In the genomic region with DNA sequence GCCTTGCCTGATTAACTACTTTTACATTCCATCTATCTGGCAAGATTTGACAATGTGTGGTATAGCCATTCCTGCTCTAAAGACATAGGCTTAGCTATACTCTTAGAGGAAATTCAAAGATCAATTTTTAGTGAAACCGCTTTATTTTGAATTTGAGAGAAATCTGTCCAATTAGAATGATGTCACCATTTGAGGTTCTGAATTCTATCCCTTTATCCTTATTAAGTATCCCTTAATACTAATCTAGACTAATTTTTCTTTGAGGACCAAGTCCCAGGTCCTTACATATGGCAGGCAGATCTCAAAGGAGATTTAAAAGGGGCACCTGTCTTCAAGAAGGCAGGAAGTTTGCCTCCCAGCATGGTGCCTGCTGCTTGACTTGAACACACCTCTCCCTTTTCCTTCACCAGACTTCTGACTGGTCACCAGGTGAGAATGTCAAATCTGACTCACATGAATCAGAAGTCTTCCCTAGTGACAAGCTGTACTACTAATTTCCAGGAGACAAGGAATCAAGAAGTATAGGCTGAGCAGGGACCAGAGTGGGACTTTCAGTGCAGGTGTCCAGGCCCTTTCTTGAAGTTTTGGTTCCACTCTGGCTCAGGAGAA, we compare ENCODE assay signal across 2 cellular contexts.
TF ChIP-seq lines count a peak whose summit lies in the region.

No MANE protein-coding gene starts in this region.

TF ChIP-seq in HepG2, 621 proteins besides CTCF, POLR2A, EP300 and RAD21:
- no peak for TF ChIP-seq ZNF235 (CRISPR knock-in tag; IDR thresholded peaks at IDR 0.05; ENCODE audit: borderline replicate concordance)
- no peak for TF ChIP-seq ZNF484 (CRISPR knock-in tag; IDR thresholded peaks at IDR 0.05; ENCODE audit: borderline replicate concordance, low read depth)
- no peak for TF ChIP-seq POLR2AphosphoS5 (IDR thresholded peaks at IDR 0.05; ENCODE audit: low read depth, low read length)
- TF ChIP-seq, protein P1, sequence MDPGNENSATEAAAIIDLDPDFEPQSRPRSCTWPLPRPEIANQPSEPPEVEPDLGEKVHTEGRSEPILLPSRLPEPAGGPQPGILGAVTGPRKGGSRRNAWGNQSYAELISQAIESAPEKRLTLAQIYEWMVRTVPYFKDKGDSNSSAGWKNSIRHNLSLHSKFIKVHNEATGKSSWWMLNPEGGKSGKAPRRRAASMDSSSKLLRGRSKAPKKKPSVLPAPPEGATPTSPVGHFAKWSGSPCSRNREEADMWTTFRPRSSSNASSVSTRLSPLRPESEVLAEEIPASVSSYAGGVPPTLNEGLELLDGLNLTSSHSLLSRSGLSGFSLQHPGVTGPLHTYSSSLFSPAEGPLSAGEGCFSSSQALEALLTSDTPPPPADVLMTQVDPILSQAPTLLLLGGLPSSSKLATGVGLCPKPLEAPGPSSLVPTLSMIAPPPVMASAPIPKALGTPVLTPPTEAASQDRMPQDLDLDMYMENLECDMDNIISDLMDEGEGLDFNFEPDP (CRISPR knock-in tag; conservative IDR thresholded peaks at IDR 0.05), result no peak
- TF ChIP-seq MAFK (conservative IDR thresholded peaks at IDR 0.05 in 1 of 2, IDR thresholded peaks at IDR 0.05 in 1 of 2; ENCODE audit: low read length in 2 of 2), result no peak
- TF ChIP-seq ATF7 (IDR thresholded peaks at IDR 0.05), result peak; percentile 66
- no peak for TF ChIP-seq ATF7 (CRISPR knock-in tag; IDR thresholded peaks at IDR 0.05)
- TF ChIP-seq, protein P2, sequence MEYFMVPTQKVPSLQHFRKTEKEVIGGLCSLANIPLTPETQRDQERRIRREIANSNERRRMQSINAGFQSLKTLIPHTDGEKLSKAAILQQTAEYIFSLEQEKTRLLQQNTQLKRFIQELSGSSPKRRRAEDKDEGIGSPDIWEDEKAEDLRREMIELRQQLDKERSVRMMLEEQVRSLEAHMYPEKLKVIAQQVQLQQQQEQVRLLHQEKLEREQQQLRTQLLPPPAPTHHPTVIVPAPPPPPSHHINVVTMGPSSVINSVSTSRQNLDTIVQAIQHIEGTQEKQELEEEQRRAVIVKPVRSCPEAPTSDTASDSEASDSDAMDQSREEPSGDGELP (IDR thresholded peaks at IDR 0.05; ENCODE audit: borderline replicate concordance, low read depth), result no peak

TF ChIP-seq in SK-N-SH treated with all-trans-retinoic acid at 6 μM for 48 hours, 23 proteins besides CTCF, POLR2A, EP300 and RAD21:
- TF ChIP-seq, protein P3, sequence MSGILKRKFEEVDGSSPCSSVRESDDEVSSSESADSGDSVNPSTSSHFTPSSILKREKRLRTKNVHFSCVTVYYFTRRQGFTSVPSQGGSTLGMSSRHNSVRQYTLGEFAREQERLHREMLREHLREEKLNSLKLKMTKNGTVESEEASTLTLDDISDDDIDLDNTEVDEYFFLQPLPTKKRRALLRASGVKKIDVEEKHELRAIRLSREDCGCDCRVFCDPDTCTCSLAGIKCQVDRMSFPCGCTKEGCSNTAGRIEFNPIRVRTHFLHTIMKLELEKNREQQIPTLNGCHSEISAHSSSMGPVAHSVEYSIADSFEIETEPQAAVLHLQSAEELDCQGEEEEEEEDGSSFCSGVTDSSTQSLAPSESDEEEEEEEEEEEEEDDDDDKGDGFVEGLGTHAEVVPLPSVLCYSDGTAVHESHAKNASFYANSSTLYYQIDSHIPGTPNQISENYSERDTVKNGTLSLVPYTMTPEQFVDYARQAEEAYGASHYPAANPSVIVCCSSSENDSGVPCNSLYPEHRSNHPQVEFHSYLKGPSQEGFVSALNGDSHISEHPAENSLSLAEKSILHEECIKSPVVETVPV (CRISPR knock-in tag; IDR thresholded peaks at IDR 0.05), result no peak
- TF ChIP-seq TOX (CRISPR knock-in tag; IDR thresholded peaks at IDR 0.05; ENCODE audit: borderline replicate concordance) (no peak), PPARA (CRISPR knock-in tag; IDR thresholded peaks at IDR 0.05; ENCODE audit: borderline replicate concordance) (no peak), ZFP30 (CRISPR knock-in tag; IDR thresholded peaks at IDR 0.05) (no peak), ZC3H10 (CRISPR knock-in tag; IDR thresholded peaks at IDR 0.05) (no peak), OSR1 (CRISPR knock-in tag; IDR thresholded peaks at IDR 0.05) (no peak), SNAI2 (CRISPR knock-in tag; IDR thresholded peaks at IDR 0.05) (no peak)
- TF ChIP-seq, protein P4, sequence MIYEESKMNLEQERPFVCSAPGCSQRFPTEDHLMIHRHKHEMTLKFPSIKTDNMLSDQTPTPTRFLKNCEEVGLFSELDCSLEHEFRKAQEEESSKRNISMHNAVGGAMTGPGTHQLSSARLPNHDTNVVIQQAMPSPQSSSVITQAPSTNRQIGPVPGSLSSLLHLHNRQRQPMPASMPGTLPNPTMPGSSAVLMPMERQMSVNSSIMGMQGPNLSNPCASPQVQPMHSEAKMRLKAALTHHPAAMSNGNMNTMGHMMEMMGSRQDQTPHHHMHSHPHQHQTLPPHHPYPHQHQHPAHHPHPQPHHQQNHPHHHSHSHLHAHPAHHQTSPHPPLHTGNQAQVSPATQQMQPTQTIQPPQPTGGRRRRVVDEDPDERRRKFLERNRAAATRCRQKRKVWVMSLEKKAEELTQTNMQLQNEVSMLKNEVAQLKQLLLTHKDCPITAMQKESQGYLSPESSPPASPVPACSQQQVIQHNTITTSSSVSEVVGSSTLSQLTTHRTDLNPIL (CRISPR knock-in tag; IDR thresholded peaks at IDR 0.05; ENCODE audit: low read depth), result no peak
- TF ChIP-seq, protein P5, sequence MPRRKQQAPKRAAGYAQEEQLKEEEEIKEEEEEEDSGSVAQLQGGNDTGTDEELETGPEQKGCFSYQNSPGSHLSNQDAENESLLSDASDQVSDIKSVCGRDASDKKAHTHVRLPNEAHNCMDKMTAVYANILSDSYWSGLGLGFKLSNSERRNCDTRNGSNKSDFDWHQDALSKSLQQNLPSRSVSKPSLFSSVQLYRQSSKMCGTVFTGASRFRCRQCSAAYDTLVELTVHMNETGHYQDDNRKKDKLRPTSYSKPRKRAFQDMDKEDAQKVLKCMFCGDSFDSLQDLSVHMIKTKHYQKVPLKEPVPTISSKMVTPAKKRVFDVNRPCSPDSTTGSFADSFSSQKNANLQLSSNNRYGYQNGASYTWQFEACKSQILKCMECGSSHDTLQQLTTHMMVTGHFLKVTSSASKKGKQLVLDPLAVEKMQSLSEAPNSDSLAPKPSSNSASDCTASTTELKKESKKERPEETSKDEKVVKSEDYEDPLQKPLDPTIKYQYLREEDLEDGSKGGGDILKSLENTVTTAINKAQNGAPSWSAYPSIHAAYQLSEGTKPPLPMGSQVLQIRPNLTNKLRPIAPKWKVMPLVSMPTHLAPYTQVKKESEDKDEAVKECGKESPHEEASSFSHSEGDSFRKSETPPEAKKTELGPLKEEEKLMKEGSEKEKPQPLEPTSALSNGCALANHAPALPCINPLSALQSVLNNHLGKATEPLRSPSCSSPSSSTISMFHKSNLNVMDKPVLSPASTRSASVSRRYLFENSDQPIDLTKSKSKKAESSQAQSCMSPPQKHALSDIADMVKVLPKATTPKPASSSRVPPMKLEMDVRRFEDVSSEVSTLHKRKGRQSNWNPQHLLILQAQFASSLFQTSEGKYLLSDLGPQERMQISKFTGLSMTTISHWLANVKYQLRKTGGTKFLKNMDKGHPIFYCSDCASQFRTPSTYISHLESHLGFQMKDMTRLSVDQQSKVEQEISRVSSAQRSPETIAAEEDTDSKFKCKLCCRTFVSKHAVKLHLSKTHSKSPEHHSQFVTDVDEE (CRISPR knock-in tag; IDR thresholded peaks at IDR 0.05), result no peak
